ENCODE assay signal across 10 cellular contexts in the genomic region with DNA sequence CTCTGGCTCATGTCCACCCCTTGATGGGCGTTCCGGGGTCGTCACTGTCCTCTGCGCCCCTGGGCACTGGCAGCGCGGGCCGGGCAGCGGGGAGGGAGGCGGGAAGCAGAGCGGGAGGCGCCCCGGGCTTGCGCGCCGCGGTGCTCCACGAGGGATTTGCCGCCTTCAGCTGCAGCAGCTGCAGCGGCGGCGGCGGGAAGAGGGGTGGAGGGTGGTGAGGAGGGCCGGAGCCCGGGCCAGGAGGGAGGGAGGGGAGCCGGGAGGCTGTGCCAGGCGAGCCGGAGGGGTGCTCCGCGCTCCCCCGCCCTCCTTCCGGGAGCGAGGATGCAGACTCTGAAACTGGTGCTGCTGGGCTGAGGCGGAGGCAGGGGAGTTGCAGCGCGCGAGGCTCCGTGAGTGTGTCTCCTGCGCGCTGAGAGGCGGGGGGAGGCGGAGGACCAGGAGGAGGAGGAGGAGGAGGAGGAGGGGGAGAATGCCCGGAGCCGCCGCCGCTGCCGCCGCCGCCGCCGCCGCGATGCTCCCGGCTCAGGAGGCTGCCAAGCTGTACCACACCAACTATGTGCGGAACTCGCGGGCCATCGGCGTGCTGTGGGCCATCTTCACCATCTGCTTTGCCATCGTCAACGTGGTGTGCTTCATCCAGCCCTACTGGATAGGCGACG. TPM values are rescaled to one million over a fixed set of nuclear protein-coding genes. Genes with fewer than 3 reads are reported as not detected.
DNase-seq lines count a peak whose midpoint lies in the region; TF ChIP-seq lines count a peak whose summit lies in the region.
"Had no signal": no experiment of that assay in that cellular context is flagged by ENCODE, and none has a peak within 500 bp of the region (broad histone marks: within the 10 kb centered on the region; RNA-seq: fewer than 3 reads in every experiment).

Gene LHFPL3 (plus strand): TSS at position 296 of the 662 bp plus-strand sequence.

- H3K27ac Mint-ChIP-seq in immature natural killer cell, result no peak within 1 kb of the TSS

- no peak within 1 kb of the TSS for H3K23ac ChIP-seq in mesenchymal stem cell (ENCODE audit: low read length in 2 of 2)

- no peak within 1 kb of the TSS for H3K14ac ChIP-seq in mesenchymal stem cell (ENCODE audit: low read length in 2 of 2)

- H3K27ac ChIP-seq in A673 (ENCODE audit: low read depth, low read length, poor library complexity, severe bottlenecking), result no peak within 1 kb of the TSS
- no peak within 1 kb of the TSS for H3K27ac ChIP-seq in mesenchymal stem cell (ENCODE audit: low read length, poor library complexity, severe bottlenecking)

- peaks cover 96% of the 10 kb centered on the region for H3K27me3 ChIP-seq in A673 (replicated peaks; ENCODE audit: insufficient read depth, low read depth, low read length, poor library complexity)
- peaks cover 44% of the 10 kb centered on the region for H3K27me3 ChIP-seq in adipocyte (replicated peaks; ENCODE audit: control insufficient read depth, insufficient read depth, low read length)
- peaks cover 56 to 57% of the 10 kb centered on the region in 2 experiments for H3K27me3 ChIP-seq in mesenchymal stem cell (ENCODE audit: control insufficient read depth in 1 of 2, insufficient read depth in 1 of 2, low read length in 2 of 2)

- H3K4me1 Mint-ChIP-seq in immature natural killer cell, result no peaks in the 10 kb centered on the region

- H3K36me3 Mint-ChIP-seq in immature natural killer cell, result no peaks in the 10 kb centered on the region

- no peak within 1 kb of the TSS for H2BK12ac ChIP-seq in mesenchymal stem cell (ENCODE audit: low read length in 2 of 2)

- intact Hi-C loops in A673 (cut with micrococcal nuclease; ENCODE audit: unreplicated experiment), result no loop called here

- H3K18ac ChIP-seq in mesenchymal stem cell (ENCODE audit: low read depth in 1 of 2, low read length in 2 of 2), result no peak within 1 kb of the TSS

- no peak within 1 kb of the TSS for H2BK120ac ChIP-seq in mesenchymal stem cell (ENCODE audit: low read depth, low read length)

- H3K4me3 Mint-ChIP-seq in immature natural killer cell, result peak within 1 kb of the TSS in 1 of 5 donors; percentile 31

- POLR2A ChIA-PET in A673 (lab: Charles Lee; ENCODE audit: low non-redundant PET), result no interaction called here

- BruUV-seq in A673 (replicated peaks; lab: Mats Ljungman, UMichigan), result no TSS peak

- H4K91ac ChIP-seq in mesenchymal stem cell (ENCODE audit: low read length), result no peak within 1 kb of the TSS

- no peaks in the 10 kb centered on the region for H3K79me1 ChIP-seq in mesenchymal stem cell (replicated peaks; ENCODE audit: low read length, poor library complexity, severe bottlenecking)

- WGBS in mesenchymal stem cell, result under 1% methylated on average over 52 of the region's 62 CpGs

- H2AFZ ChIP-seq in mesenchymal stem cell (ENCODE audit: low read depth, low read length), result no peak within 1 kb of the TSS

- H2BK5ac ChIP-seq in mesenchymal stem cell (ENCODE audit: low read depth, low read length, poor library complexity, severe bottlenecking), result no peak within 1 kb of the TSS

- peaks cover 5% of the 10 kb centered on the region for H3K4me1 ChIP-seq in A673 (ENCODE audit: insufficient read depth, low read length, poor library complexity, severe bottlenecking)
- H3K4me1 ChIP-seq in adipocyte (ENCODE audit: control insufficient read depth, insufficient read depth, low read length), result no peaks in the 10 kb centered on the region
- peaks cover 11% of the 10 kb centered on the region for H3K4me1 ChIP-seq in mesenchymal stem cell (ENCODE audit: control insufficient read depth, insufficient read depth, low read depth, low read length)

- H3K9ac ChIP-seq in adipocyte (ENCODE audit: low read length) (no peak within 1 kb of the TSS), mesenchymal stem cell (ENCODE audit: low read length) (no peak within 1 kb of the TSS)

- CTCF ChIA-PET in A673 (lab: Charles Lee), result no interaction called here

- no peaks in the 10 kb centered on the region for H3K9me3 ChIP-seq in A673 (ENCODE audit: low read depth, low read length, poor library complexity, severe bottlenecking)
- peaks cover 5% of the 10 kb centered on the region for H3K9me3 ChIP-seq in adipocyte (ENCODE audit: control insufficient read depth, low read length)
- no peaks in the 10 kb centered on the region for H3K9me3 ChIP-seq in mesenchymal stem cell (ENCODE audit: control insufficient read depth, low read length)

- H2AK5ac ChIP-seq in mesenchymal stem cell (ENCODE audit: low read length, severe bottlenecking), result no peak within 1 kb of the TSS

- H3K4me3 ChIP-seq in A673 (ENCODE audit: low read depth, low read length, poor library complexity, severe bottlenecking), result peak within 1 kb of the TSS; percentile 3
- H3K4me3 ChIP-seq in HFF-Myc (replicated peaks; ENCODE audit: low read depth, low read length), result 0 out of 2 replicates have a peak within 1 kb of the TSS, but pooled peaks have one; percentile 4
- no peak within 1 kb of the TSS for H3K4me3 ChIP-seq in adipocyte (ENCODE audit: low read length)
- peak within 1 kb of the TSS; percentile 10 to 68 for H3K4me3 ChIP-seq in mesenchymal stem cell (ENCODE audit: insufficient read depth in 1 of 2, low read depth in 1 of 2, low read length in 2 of 2)

- no peaks in the 10 kb centered on the region for H3K36me3 ChIP-seq in A673 (ENCODE audit: insufficient read depth, low read length, poor library complexity, severe bottlenecking)
- no peaks in the 10 kb centered on the region for H3K36me3 ChIP-seq in adipocyte (ENCODE audit: control insufficient read depth, insufficient read depth, low read length, severe bottlenecking)
- no peaks in the 10 kb centered on the region for H3K36me3 ChIP-seq in mesenchymal stem cell (ENCODE audit: control insufficient read depth in 1 of 2, insufficient read depth in 2 of 2, low read depth in 1 of 2, low read length in 2 of 2)

- no peak within 1 kb of the TSS for H4K8ac ChIP-seq in mesenchymal stem cell (ENCODE audit: low read length)

- DNase-seq in A673 (ENCODE audit: low spot score) (no peak), HFF-Myc (ENCODE audit: extremely low read depth, low read depth) (no peak), adipocyte (ENCODE audit: low read depth) (peak; percentile 3), mesenchymal stem cell (no peak), NCI-H187 treated with DMSO at 0.1 percent for 48 hours (lab: John Stamatoyannopoulos, UW) (no peak), RKO (ENCODE audit: low spot score) (no peak), CD1c-positive myeloid dendritic cell (ENCODE audit: extremely low spot score) (no peak), immature natural killer cell (no peak)

- peak within 1 kb of the TSS; percentile 60 for H3K4me2 ChIP-seq in mesenchymal stem cell (ENCODE audit: low read length, poor library complexity, severe bottlenecking)

- TF ChIP-seq CTCF in A673 (conservative IDR thresholded peaks at IDR 0.05; ENCODE audit: low read depth, low read length), result no peak
- no peak for TF ChIP-seq CTCF in HFF-Myc (IDR thresholded peaks at IDR 0.05; ENCODE audit: low read depth, low read length, missing control alignments)

- peaks cover 11 to 24% (median 15%) of the 10 kb centered on the region in 3 donors for H3K27me3 Mint-ChIP-seq in immature natural killer cell (ENCODE audit: low read depth in 3 of 3)

- H2BK15ac ChIP-seq in mesenchymal stem cell (ENCODE audit: low read depth, poor library complexity, severe bottlenecking), result no peak within 1 kb of the TSS

- peaks cover 0 to 17% (median 1%) of the 10 kb centered on the region in 6 donors for H3K9me3 Mint-ChIP-seq in immature natural killer cell

- no peak within 1 kb of the TSS for H3K4ac ChIP-seq in mesenchymal stem cell (ENCODE audit: low read depth in 1 of 2, low read length in 2 of 2)

RNA-seq across cellular contexts. Expression of gene LHFPL3, which starts in this region (rescaled TPM):
- total RNA-seq in A673 (2021), result not detected in 2 replicates
- not detected for polyA plus RNA-seq in mesenchymal stem cell (2013, experiment 1 of 2)
- not detected for polyA plus RNA-seq in mesenchymal stem cell (2013, experiment 2 of 2)
- not detected for polyA plus RNA-seq in immature natural killer cell
- total RNA-seq: LHCN-M2, myocyte had no signal
